Comparison of ENCODE assay signal across 8 cellular contexts in the genomic region with DNA sequence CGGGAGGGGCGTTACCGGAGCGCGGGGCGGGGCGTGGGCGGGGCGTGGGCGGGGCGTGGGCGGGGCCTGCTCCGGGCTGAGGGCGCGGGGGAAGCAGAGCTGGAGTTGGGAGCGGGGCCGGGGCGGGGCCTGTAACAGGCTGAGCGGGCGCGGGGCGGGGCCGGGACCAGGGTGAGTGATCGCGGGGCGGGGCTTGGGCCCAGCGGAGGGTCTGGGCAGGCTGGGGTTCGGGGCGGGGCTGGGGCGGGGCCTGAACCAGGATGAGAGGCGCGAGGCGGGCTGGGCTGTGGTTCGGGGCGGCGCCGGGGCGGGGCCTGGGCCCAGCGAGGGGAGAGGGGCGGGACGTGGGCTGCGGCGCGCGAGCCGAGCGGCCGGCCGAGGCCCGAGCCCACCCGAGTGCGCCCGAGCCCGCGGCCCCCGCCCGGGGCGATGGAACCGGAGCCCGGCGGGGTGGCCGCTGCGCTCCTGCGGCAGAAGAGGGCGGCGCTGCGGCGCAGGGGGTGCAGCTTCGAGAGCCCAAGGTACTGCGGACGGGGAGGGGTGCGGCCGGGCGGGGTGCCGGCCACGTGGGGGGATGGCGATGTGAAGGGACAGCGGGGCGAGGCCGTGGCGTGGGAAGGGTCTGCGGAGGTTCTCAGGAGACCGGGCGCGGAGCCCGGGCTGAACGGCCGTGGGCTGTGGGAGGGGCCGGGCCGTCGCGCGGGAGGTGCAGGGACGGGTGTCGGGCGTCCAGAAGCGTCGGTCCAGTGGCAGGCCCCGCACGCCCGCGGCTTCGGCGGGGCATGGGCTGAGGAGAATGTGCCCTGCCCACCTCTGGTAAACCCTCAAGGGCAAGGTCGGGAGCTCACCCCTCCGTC. TPM values are rescaled to one million over a fixed set of nuclear protein-coding genes. Genes with fewer than 3 reads are reported as not detected.
DNase-seq lines count a peak whose midpoint lies in the region; ATAC-seq and TF ChIP-seq lines count a peak whose summit lies in the region.

No MANE protein-coding gene starts in this region.

- H3K27ac Mint-ChIP-seq in HFFc6: no peak overlapping the region

- H3K9me3 ChIP-seq in transverse colon: no peaks in the 10 kb centered on the region

- DNase-seq in EL (peak; percentile 90), HFFc6 (peak; percentile 70), NCI-H1417 (lab: John Stamatoyannopoulos, UW) (peak; percentile 75 to 95 (median 91)), T-helper 1 cell (peak; percentile 88 to 91 (median 89)), amniotic epithelial cell (ENCODE audit: low read depth) (peak; percentile 76), left cardiac atrium (peak; percentile 98), posterior vena cava (ENCODE audit: low spot score) (peak; percentile 99), transverse colon (peak; percentile 98)

- no peak for TF ChIP-seq POLR2A in transverse colon (IDR thresholded peaks at IDR 0.05)

- in situ Hi-C loops in transverse colon (cut with MboI; ENCODE audit: low pct_ligation_motif_present in 1 of 4, low pct_unique_long_range_greater_than_20kb in 1 of 4, low sequenced_read_pairs in 3 of 4): no loop called here

- WGBS in transverse colon (ENCODE audit: low coverage in 1 of 2), 2 donors: 0% methylated on average over 33 of the region's 106 CpGs; no CpG with 5 or more reads in 1 of the 2 donors

- peaks cover 27% of the 10 kb centered on the region for H3K27me3 Mint-ChIP-seq in HFFc6 (ENCODE audit: insufficient read depth)

- peak overlapping the region; percentile 72 to 86 (median 80) for H3K27ac ChIP-seq in transverse colon

- ATAC-seq in left cardiac atrium: peak; percentile 93 to 96

- intact Hi-C loops in left cardiac atrium (cut with DNase I) (no loop called here), posterior vena cava (cut with DNase I) (loop anchor here in 1 of 2 donors (5.0 kb wide), 1 partner anchor 107 kb away; no protein-coding TSS in a partner anchor), transverse colon (cut with DNase I; ENCODE audit: low total_unique reads) (no loop called here)

- TF ChIP-seq EP300 in transverse colon (IDR thresholded peaks at IDR 0.05; ENCODE audit: low read depth): no peak

- H3K36me3 ChIP-seq in transverse colon: no peaks in the 10 kb centered on the region

- H3K9me3 Mint-ChIP-seq in HFFc6: no peaks in the 10 kb centered on the region

- peaks cover 11% of the 10 kb centered on the region; the same call in 1 of the 2 replicates for H3K4me1 Mint-ChIP-seq in HFFc6 (ENCODE audit: low read depth)

- no peaks in the 10 kb centered on the region for H3K27me3 ChIP-seq in transverse colon

- H3K4me1 ChIP-seq in transverse colon: peaks cover 0 to 17% (median 8%) of the 10 kb centered on the region in 4 donors

- H3K4me3 Mint-ChIP-seq in HFFc6: peak overlapping the region; percentile 74

- H3K4me3 ChIP-seq in transverse colon: peak overlapping the region; percentile 49 to 85 (median 68)

- TF ChIP-seq CTCF in HFFc6 (IDR thresholded peaks at IDR 0.05) (no peak), transverse colon (IDR thresholded peaks at IDR 0.05) (peak in 1 of 5 experiments; percentile 4)

- H3K36me3 Mint-ChIP-seq in HFFc6 (ENCODE audit: low read depth): no peaks in the 10 kb centered on the region

RNA-seq across cellular contexts. Expression of gene GARNL3, which starts 39.5 kb away (rescaled TPM):
- total RNA-seq in HFFc6 (2021; fragmentation: NEBNext Ultra II Directional; extraction: Animal tissue kit (Norgen Biotek cat#: 25700)): under 1 TPM; 0.27 to 0.73 (median 0.57) TPM
- total RNA-seq in left cardiac atrium (10 to 100 TPM; 10.0 to 11.2 TPM), posterior vena cava (10 to 100 TPM; 38.5 to 40.4 TPM), transverse colon (10 to 100 TPM in 3 of 4 donors, 1 to 10 TPM in 1; 6.0 to 19.5 (median 11.8) TPM)

Comparison
In these comparisons a context has a peak if more than half of its experiments do, and no peak if none do; other contexts are left out.
1. Peak in every context shown above with its lines: DNase-seq, ATAC-seq, H3K4me3 ChIP-seq and H3K27ac ChIP-seq.
2. RNA of gene GARNL3, which starts 39.5 kb away (total RNA-seq): 38.5 to 40.4 TPM in posterior vena cava, 6.0 to 19.5 TPM in transverse colon and 10.0 to 11.2 TPM in left cardiac atrium; 0.27 to 0.73 TPM in HFFc6; every median in the first group is over 4 times any median in the second.